11 cellular contexts compared by ENCODE assay signal in genomic region chr5:173736923-173737412, GRCh38.
DNase-seq lines count a peak whose midpoint lies in the region; ATAC-seq and TF ChIP-seq lines count a peak whose summit lies in the region.
"Had no signal": no experiment of that assay in that cellular context is flagged by ENCODE, and none has a peak within 500 bp of the region (broad histone marks: within the 10 kb centered on the region; RNA-seq: fewer than 3 reads in every experiment).

No MANE protein-coding gene starts in this region.

- no peak overlapping the region for H3K9ac ChIP-seq in colonic mucosa (ENCODE audit: low read depth in 2 of 2, low read length in 2 of 2)

- no peaks in the 10 kb centered on the region for H3K27me3 ChIP-seq in colonic mucosa
- no peaks in the 10 kb centered on the region for H3K27me3 ChIP-seq in heart right ventricle
- peaks cover 0 to 9% of the 10 kb centered on the region in 2 donors for H3K27me3 ChIP-seq in tibial artery
- H3K27me3 ChIP-seq: cardiac muscle cell had no signal

- H3K4me1 ChIP-seq in colonic mucosa (no peaks in the 10 kb centered on the region), heart right ventricle (peaks cover 0 to 3% (median 0%) of the 10 kb centered on the region in 9 donors), tibial artery (no peaks in the 10 kb centered on the region)

- DNase-seq in Daoy (ENCODE audit: low read depth) (peak; percentile 23), colonic mucosa (peak; percentile 65), mucosa of gallbladder (ENCODE audit: low spot score) (no peak), heart right ventricle (no peak), tibial artery (no peak), HuH-7.5 (ENCODE audit: low spot score) (no peak)

- H3K4me3 ChIP-seq in colonic mucosa (no peak overlapping the region), heart right ventricle (no peak overlapping the region), tibial artery (no peak overlapping the region)
- H3K4me3 ChIP-seq: cardiac muscle cell, lung had no signal

- no peak for TF ChIP-seq CTCF in colonic mucosa (IDR thresholded peaks at IDR 0.05)
- TF ChIP-seq CTCF in heart right ventricle (IDR thresholded peaks at IDR 0.05): no peak
- TF ChIP-seq CTCF in tibial artery (IDR thresholded peaks at IDR 0.05): no peak

- H3K9me3 ChIP-seq in colonic mucosa: no peaks in the 10 kb centered on the region
- no peaks in the 10 kb centered on the region for H3K9me3 ChIP-seq in heart right ventricle
- H3K9me3 ChIP-seq in tibial artery: no peaks in the 10 kb centered on the region

- 54 to 58% methylated on average over 8 of the region's 8 CpGs for WGBS in heart right ventricle, 2 donors

- no peak overlapping the region for H3K27ac ChIP-seq in colonic mucosa
- no peak overlapping the region for H3K27ac ChIP-seq in heart right ventricle
- H3K27ac ChIP-seq in tibial artery: no peak overlapping the region
- H3K27ac ChIP-seq: cardiac muscle cell had no signal

- ATAC-seq in GM19463 (IDR thresholded peaks at IDR 0.05; ENCODE audit: unreplicated experiment): peak; percentile 84
- peak; percentile 74 for ATAC-seq in HG03196 (IDR thresholded peaks at IDR 0.05; ENCODE audit: unreplicated experiment)
- no peak for ATAC-seq in heart right ventricle
- ATAC-seq: Right ventricle myocardium inferior had no signal

- H3K36me3 ChIP-seq in colonic mucosa (no peaks in the 10 kb centered on the region), heart right ventricle (no peaks in the 10 kb centered on the region), tibial artery (no peaks in the 10 kb centered on the region)
- H3K36me3 ChIP-seq: cardiac muscle cell had no signal

- intact Hi-C loops in colonic mucosa (cut with DNase I): no loop called here
- intact Hi-C loops in heart right ventricle (cut with DNase I): no loop called here
- intact Hi-C loops in tibial artery (cut with DNase I; ENCODE audit: low total_unique reads): no loop called here

Comparison
In these comparisons a context has a peak if more than half of its experiments do, and no peak if none do; other contexts are left out.
1. DNase-seq: peak in Daoy (single experiment) and colonic mucosa (single experiment); none in mucosa of gallbladder (single experiment), heart right ventricle (0 of 2), tibial artery (0 of 2) and HuH-7.5 (single experiment).
2. ATAC-seq: peak in GM19463 (single experiment) and HG03196 (single experiment); none in heart right ventricle (0 of 8).